8 cellular contexts compared by ENCODE assay signal in genomic region chr12:113230315-113231274, GRCh38. TPM values are rescaled to one million over a fixed set of nuclear protein-coding genes. Genes with fewer than 3 reads are reported as not detected.
DNase-seq lines count a peak whose midpoint lies in the region; ATAC-seq, FAIRE-seq and TF ChIP-seq lines count a peak whose summit lies in the region.

No MANE protein-coding gene starts in this region.

- peaks cover 21% of the 10 kb centered on the region for H3K4me1 Mint-ChIP-seq in T-helper 17 cell

- H3K9me3 ChIP-seq in T-helper 17 cell (ENCODE audit: control insufficient read depth, low read length, poor library complexity, severe bottlenecking): no peaks in the 10 kb centered on the region

- H3K4me3 Mint-ChIP-seq in T-helper 17 cell: no peak overlapping the region

- peak overlapping the region; percentile 86 for H3K27ac Mint-ChIP-seq in T-helper 17 cell

- no peak for TF ChIP-seq CTCF in GM12865 (IDR thresholded peaks at IDR 0.05; ENCODE audit: insufficient read depth, low read depth, low read length, missing control alignments)

- no peak for FAIRE-seq in frontal cortex (lab: Jason Lieb, UNC)

- ATAC-seq in HG02571 (IDR thresholded peaks at IDR 0.05; ENCODE audit: unreplicated experiment) (peak; percentile 17), T-helper 17 cell (no peak), GM19467 (IDR thresholded peaks at IDR 0.05; ENCODE audit: unreplicated experiment) (no peak)

- H3K36me3 Mint-ChIP-seq in T-helper 17 cell (ENCODE audit: low read depth): peaks cover 6% of the 10 kb centered on the region

- no peaks in the 10 kb centered on the region for H3K27me3 Mint-ChIP-seq in T-helper 17 cell

- H3K4me3 ChIP-seq in GM12865 (ENCODE audit: low read depth, low read length): no peak overlapping the region

- peak; percentile 38 for DNase-seq in GM12865 (ENCODE audit: low read depth)
- DNase-seq in T-helper 17 cell: no peak
- peak; percentile 63 for DNase-seq in kidney tubule cell (ENCODE audit: low spot score)
- DNase-seq in islet precursor cell: no peak
- no peak for DNase-seq in frontal cortex (ENCODE audit: low spot score in 2 of 2)
- DNase-seq in GM03348 (ENCODE audit: low spot score): no peak

RNA-seq across cellular contexts. Expression of gene TPCN1, which starts 9.3 kb away (rescaled TPM):
- 10 to 100 TPM; 39.9 to 59.0 TPM for total RNA-seq in T-helper 17 cell
- total RNA-seq in frontal cortex: 2.4 TPM

RNA-seq across cellular contexts. Expression of gene RITA1, which starts 45.1 kb away (rescaled TPM):
- total RNA-seq in T-helper 17 cell (1 to 10 TPM; 5.1 to 8.6 TPM), frontal cortex (10.2 TPM)

RNA-seq across cellular contexts. Expression of gene DDX54, which starts 45.3 kb away (rescaled TPM):
- total RNA-seq in T-helper 17 cell (10 to 100 TPM; 75.9 to 92.5 TPM), frontal cortex (11.0 TPM)

Comparison
In these comparisons a context has a peak if more than half of its experiments do, and no peak if none do; other contexts are left out.
1. DNase-seq: peak in GM12865 (single experiment) and kidney tubule cell (single experiment); none in T-helper 17 cell (0 of 3), islet precursor cell (single experiment), frontal cortex (0 of 2) and GM03348 (single experiment).
2. RNA of gene TPCN1, which starts 9.3 kb away (total RNA-seq): 39.9 to 59.0 TPM in T-helper 17 cell; 2.4 TPM in frontal cortex (single experiment); every median in the first group is over 10 times any median in the second.